ENCODE assay signal across 1 cellular context in the genomic region with DNA sequence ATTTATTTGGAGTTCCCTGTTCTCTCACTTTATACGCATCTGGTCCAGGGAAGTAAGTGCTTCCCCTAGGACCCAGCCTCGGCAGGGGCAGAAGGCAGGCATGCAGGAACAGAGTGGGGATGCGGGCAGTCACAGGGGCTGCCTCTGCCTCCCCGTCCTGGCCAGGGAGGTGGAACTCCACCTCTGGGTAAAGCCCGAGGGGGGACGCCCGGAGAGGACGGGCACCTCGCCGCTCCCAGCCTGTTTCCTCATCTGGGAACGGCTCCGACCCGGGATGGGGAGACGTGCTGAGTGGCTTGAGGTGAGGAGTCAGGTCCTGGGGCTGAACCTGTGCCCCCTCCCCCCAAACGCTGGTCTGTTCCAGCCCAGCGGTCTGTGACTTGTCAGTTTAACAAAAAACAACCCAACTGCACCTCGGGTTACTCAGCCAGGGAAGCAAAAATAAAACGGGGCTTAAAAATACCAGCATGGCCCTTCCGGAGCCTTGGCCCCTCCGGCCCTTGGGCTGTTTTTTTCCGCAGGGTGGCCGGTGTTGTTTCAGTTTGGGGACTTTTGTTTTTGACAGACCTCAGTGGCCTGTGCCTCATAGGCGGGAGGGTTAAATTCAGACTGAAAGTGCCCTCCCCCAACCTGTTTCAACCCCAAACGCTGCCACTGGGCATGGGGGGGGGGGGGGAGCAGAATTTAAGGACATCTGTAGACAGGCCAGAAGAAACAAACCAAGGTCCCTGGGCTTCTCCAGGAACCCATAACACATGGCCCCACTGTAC.
A peak's percentile ranks its signal among the peaks of the same experiment; 100 is the strongest.
TF ChIP-seq lines count a peak whose summit lies in the region.

No MANE protein-coding gene starts in this region.

TF ChIP-seq in GM12878, 131 proteins besides CTCF, POLR2A, EP300 and RAD21 (continued from another document):
- TF ChIP-seq, protein P1, sequence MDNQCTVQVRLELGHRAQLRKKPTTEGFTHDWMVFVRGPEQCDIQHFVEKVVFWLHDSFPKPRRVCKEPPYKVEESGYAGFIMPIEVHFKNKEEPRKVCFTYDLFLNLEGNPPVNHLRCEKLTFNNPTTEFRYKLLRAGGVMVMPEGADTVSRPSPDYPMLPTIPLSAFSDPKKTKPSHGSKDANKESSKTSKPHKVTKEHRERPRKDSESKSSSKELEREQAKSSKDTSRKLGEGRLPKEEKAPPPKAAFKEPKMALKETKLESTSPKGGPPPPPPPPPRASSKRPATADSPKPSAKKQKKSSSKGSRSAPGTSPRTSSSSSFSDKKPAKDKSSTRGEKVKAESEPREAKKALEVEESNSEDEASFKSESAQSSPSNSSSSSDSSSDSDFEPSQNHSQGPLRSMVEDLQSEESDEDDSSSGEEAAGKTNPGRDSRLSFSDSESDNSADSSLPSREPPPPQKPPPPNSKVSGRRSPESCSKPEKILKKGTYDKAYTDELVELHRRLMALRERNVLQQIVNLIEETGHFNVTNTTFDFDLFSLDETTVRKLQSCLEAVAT (IDR thresholded peaks at IDR 0.05) = no peak
- TF ChIP-seq MEF2B (IDR thresholded peaks at IDR 0.05; ENCODE audit: partially characterized antibody, poor library complexity, severe bottlenecking) (no peak), NR2F1 (conservative IDR thresholded peaks at IDR 0.05) (peak; percentile 86), SREBF2 (IDR thresholded peaks at IDR 0.05; ENCODE audit: low read length) (no peak), MTA3 (IDR thresholded peaks at IDR 0.05; ENCODE audit: borderline replicate concordance, low read length) (peak; percentile 66; the same call in 1 of the 2 replicates), MYC (IDR thresholded peaks at IDR 0.05; ENCODE audit: insufficient read depth, insufficient read length, insufficient replicate concordance, low read length, severe bottlenecking) (no peak), CHD2 (IDR thresholded peaks at IDR 0.05; ENCODE audit: borderline replicate concordance, low read depth, low read length) (peak; percentile 68), GABPA (IDR thresholded peaks at IDR 0.05; ENCODE audit: low read depth) (no peak), TCF7 (IDR thresholded peaks at IDR 0.05; ENCODE audit: borderline replicate concordance) (no peak), CHD1 (IDR thresholded peaks at IDR 0.05; ENCODE audit: low read depth, low read length) (no peak), FOXM1 (IDR thresholded peaks at IDR 0.05; ENCODE audit: low read depth, low read length) (peak; percentile 82), RUNX3 (IDR thresholded peaks at IDR 0.05; ENCODE audit: low read length) (peak; percentile 74), ZNF384 (IDR thresholded peaks at IDR 0.05; ENCODE audit: borderline replicate concordance, low read depth, low read length) (peak; percentile 42; the same call in 1 of the 2 replicates), SMC3 (IDR thresholded peaks at IDR 0.05; ENCODE audit: borderline replicate concordance, low read length) (no peak; the same call in 1 of the 2 replicates), MEF2A (IDR thresholded peaks at IDR 0.05; ENCODE audit: insufficient read depth, low read depth, low read length) (peak; percentile 83; the same call in 1 of the 2 replicates), RFX5 (IDR thresholded peaks at IDR 0.05; ENCODE audit: low read depth, low read length) (no peak), NFYA (IDR thresholded peaks at IDR 0.05; ENCODE audit: borderline replicate concordance, low read depth, low read length) (no peak), POLR2AphosphoS5 (IDR thresholded peaks at IDR 0.05; ENCODE audit: low read length) (no peak), TBL1XR1 (IDR thresholded peaks at IDR 0.05; ENCODE audit: low read depth, low read length) (0 out of 2 replicates have a peak, but pooled peaks have one; percentile 20), ATF7 (IDR thresholded peaks at IDR 0.05; ENCODE audit: low read depth) (no peak), ZNF217 (IDR thresholded peaks at IDR 0.05) (peak; percentile 36; the same call in 1 of the 2 replicates), KAT2A (conservative IDR thresholded peaks at IDR 0.05; ENCODE audit: control insufficient read depth, low read depth, low read length) (no peak), SMARCA5 (IDR thresholded peaks at IDR 0.05) (no peak), LARP7 (IDR thresholded peaks at IDR 0.05) (no peak)
- TF ChIP-seq, protein P2, sequence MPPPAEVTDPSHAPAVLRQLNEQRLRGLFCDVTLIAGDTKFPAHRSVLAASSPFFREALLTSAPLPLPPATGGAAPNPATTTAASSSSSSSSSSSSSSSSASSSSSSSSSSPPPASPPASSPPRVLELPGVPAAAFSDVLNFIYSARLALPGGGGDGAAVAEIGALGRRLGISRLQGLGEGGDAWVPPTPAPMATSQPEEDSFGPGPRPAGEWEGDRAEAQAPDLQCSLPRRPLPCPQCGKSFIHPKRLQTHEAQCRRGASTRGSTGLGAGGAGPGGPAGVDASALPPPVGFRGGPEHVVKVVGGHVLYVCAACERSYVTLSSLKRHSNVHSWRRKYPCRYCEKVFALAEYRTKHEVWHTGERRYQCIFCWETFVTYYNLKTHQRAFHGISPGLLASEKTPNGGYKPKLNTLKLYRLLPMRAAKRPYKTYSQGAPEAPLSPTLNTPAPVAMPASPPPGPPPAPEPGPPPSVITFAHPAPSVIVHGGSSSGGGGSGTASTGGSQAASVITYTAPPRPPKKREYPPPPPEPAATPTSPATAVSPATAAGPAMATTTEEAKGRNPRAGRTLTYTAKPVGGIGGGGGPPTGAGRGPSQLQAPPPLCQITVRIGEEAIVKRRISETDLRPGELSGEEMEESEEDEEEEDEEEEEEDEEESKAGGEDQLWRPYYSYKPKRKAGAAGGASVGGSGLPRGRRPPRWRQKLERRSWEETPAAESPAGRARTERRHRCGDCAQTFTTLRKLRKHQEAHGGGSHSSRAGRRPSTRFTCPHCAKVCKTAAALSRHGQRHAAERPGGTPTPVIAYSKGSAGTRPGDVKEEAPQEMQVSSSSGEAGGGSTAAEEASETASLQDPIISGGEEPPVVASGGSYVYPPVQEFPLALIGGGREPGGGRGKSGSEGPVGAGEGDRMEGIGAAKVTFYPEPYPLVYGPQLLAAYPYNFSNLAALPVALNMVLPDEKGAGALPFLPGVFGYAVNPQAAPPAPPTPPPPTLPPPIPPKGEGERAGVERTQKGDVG (CRISPR knock-in tag; IDR thresholded peaks at IDR 0.05) = no peak
- TF ChIP-seq, protein P3, sequence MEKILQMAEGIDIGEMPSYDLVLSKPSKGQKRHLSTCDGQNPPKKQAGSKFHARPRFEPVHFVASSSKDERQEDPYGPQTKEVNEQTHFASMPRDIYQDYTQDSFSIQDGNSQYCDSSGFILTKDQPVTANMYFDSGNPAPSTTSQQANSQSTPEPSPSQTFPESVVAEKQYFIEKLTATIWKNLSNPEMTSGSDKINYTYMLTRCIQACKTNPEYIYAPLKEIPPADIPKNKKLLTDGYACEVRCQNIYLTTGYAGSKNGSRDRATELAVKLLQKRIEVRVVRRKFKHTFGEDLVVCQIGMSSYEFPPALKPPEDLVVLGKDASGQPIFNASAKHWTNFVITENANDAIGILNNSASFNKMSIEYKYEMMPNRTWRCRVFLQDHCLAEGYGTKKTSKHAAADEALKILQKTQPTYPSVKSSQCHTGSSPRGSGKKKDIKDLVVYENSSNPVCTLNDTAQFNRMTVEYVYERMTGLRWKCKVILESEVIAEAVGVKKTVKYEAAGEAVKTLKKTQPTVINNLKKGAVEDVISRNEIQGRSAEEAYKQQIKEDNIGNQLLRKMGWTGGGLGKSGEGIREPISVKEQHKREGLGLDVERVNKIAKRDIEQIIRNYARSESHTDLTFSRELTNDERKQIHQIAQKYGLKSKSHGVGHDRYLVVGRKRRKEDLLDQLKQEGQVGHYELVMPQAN (conservative IDR thresholded peaks at IDR 0.05) = peak; percentile 44; the same call in 1 of the 2 replicates
- TF ChIP-seq, protein P4, sequence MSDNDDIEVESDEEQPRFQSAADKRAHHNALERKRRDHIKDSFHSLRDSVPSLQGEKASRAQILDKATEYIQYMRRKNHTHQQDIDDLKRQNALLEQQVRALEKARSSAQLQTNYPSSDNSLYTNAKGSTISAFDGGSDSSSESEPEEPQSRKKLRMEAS (IDR thresholded peaks at IDR 0.05; ENCODE audit: low read depth, low read length) = no peak
- TF ChIP-seq, protein P5, sequence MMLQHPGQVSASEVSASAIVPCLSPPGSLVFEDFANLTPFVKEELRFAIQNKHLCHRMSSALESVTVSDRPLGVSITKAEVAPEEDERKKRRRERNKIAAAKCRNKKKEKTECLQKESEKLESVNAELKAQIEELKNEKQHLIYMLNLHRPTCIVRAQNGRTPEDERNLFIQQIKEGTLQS (IDR thresholded peaks at IDR 0.05; ENCODE audit: borderline replicate concordance, extremely low read depth, low read depth, low read length) = no peak
